ENCODE assay signal across 8 cellular contexts in genomic region chr7:70829221-70830059, GRCh38.
A peak's percentile ranks its signal among the peaks of the same experiment; 100 is the strongest.
DNase-seq lines count a peak whose midpoint lies in the region; ATAC-seq and TF ChIP-seq lines count a peak whose summit lies in the region.

No MANE protein-coding gene starts in this region.

- H3K27ac ChIP-seq in liver (ENCODE audit: low read depth in 1 of 2, low read length in 2 of 2), result no peak overlapping the region

- no peak overlapping the region for H3K4me3 ChIP-seq in liver (ENCODE audit: low read depth in 1 of 3, low read length in 3 of 3)

- no peaks in the 10 kb centered on the region for H3K9me3 ChIP-seq in liver (ENCODE audit: control insufficient read depth in 4 of 4, low read length in 3 of 4)

- H3K27me3 ChIP-seq in liver (ENCODE audit: control insufficient read depth in 4 of 4, insufficient read depth in 4 of 4, low read length in 3 of 4), result no peaks in the 10 kb centered on the region

- peak; percentile 84 to 88 for TF ChIP-seq RAD21 in liver (IDR thresholded peaks at IDR 0.05)

- H3K36me3 ChIP-seq in liver (ENCODE audit: control insufficient read depth in 4 of 4, insufficient read depth in 3 of 4, low read depth in 1 of 4, low read length in 3 of 4), result no peaks in the 10 kb centered on the region

- 15% methylated on average over 29 of the region's 29 CpGs for WGBS in liver

- TF ChIP-seq CTCF in liver (IDR thresholded peaks at IDR 0.05; ENCODE audit: low read depth, low read length, missing input control), result peak; percentile 93

- peaks cover 0 to 23% (median 17%) of the 10 kb centered on the region in 4 donors for H3K4me1 ChIP-seq in liver (ENCODE audit: control insufficient read depth in 4 of 4, insufficient read depth in 4 of 4, low read length in 3 of 4)

- DNase-seq in GM03348 (ENCODE audit: low spot score), result peak; percentile 89
- DNase-seq in NCI-H2171 (lab: John Stamatoyannopoulos, UW), result peak; percentile 65
- DNase-seq in activated CD4-positive, alpha-beta T cell treated with anti-CD3 and anti-CD28 coated beads for 4 hours, result peak; percentile 14 to 51
- peak; percentile 54 for DNase-seq in dedifferentiated amniotic fluid mesenchymal stem cell (ENCODE audit: extremely low spot score)
- DNase-seq in stimulated activated CD4-positive, alpha-beta T cell treated with anti-CD3 and anti-CD28 coated beads, Interleukin-4, amount 100 ng/mL, for 24 hours, result peak; percentile 65

- H3K9ac ChIP-seq in liver (ENCODE audit: low read depth in 1 of 2, low read length in 2 of 2), result no peak overlapping the region

- peak; percentile 78 for ATAC-seq in HG02571 (IDR thresholded peaks at IDR 0.05; ENCODE audit: unreplicated experiment)
- no peak for ATAC-seq in GM21360 (IDR thresholded peaks at IDR 0.05; ENCODE audit: unreplicated experiment)

TF ChIP-seq in liver, 16 proteins besides CTCF, POLR2A, EP300 and RAD21:
- TF ChIP-seq EGR1 (IDR thresholded peaks at IDR 0.05; ENCODE audit: low read depth in 2 of 2) (no peak), RXRA (IDR thresholded peaks at IDR 0.05) (no peak), ATF3 (IDR thresholded peaks at IDR 0.05) (no peak), YY1 (IDR thresholded peaks at IDR 0.05) (no peak), GABPA (IDR thresholded peaks at IDR 0.05 in 1 of 2, conservative IDR thresholded peaks at IDR 0.05 in 1 of 2) (no peak), FOXA1 (IDR thresholded peaks at IDR 0.05) (no peak), HNF4A (conservative IDR thresholded peaks at IDR 0.05) (no peak), FOXA2 (IDR thresholded peaks at IDR 0.05) (no peak), TAF1 (conservative IDR thresholded peaks at IDR 0.05) (no peak), HNF4G (IDR thresholded peaks at IDR 0.05) (no peak), SP1 (IDR thresholded peaks at IDR 0.05) (no peak), ZBTB33 (IDR thresholded peaks at IDR 0.05) (no peak), REST (IDR thresholded peaks at IDR 0.05) (no peak), JUND (IDR thresholded peaks at IDR 0.05) (no peak), NR2F2 (IDR thresholded peaks at IDR 0.05) (no peak), MAX (IDR thresholded peaks at IDR 0.05) (no peak)

Comparison
In these comparisons a context has a peak if more than half of its experiments do, and no peak if none do; other contexts are left out.
1. DNase-seq: peak in every context shown above with its lines; median percentile 89 in GM03348; 65 in NCI-H2171; 65 in stimulated activated CD4-positive, alpha-beta T cell treated with anti-CD3 and anti-CD28 coated beads, Interleukin-4, amount 100 ng/mL, for 24 hours; 54 in dedifferentiated amniotic fluid mesenchymal stem cell; 32 in activated CD4-positive, alpha-beta T cell treated with anti-CD3 and anti-CD28 coated beads for 4 hours.